In the genomic region with DNA sequence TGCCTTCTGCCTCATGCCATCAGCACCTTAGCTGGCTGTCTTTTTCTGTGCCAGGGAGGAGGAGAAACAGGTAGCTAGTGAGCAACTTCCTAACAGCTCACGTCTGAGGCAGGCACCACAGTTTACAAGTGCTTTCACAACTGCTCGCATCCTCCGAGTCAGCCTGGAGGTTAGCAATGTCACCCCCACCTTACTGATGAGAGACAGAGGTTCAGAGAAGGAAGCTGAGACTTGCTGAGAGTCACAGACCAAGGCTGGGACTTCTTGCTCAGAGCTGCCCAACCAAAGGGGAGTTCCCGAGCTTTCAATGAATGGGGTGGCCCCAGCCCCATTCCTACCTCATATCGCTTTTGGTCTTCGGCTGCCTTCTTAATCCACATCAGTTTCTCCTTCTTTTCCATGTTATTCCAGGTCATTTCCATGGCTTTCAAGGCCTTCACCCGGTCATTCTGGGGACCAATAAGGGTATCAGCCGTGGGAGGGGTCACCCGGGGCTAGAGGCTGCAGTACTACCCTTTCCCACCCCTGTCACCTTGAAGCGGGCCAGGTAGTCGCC, we compare ENCODE assay signal across 9 cellular contexts. TPM values are rescaled to one million over a fixed set of nuclear protein-coding genes. Genes with fewer than 3 reads are reported as not detected.
DNase-seq lines count a peak whose midpoint lies in the region; ATAC-seq and TF ChIP-seq lines count a peak whose summit lies in the region.
"Had no signal": no experiment of that assay in that cellular context is flagged by ENCODE, and none has a peak within 500 bp of the region (broad histone marks: within the 10 kb centered on the region; RNA-seq: fewer than 3 reads in every experiment).

No MANE protein-coding gene starts in this region.

- H3K9me3 Mint-ChIP-seq in Caco-2 (ENCODE audit: unreplicated experiment) = no peaks in the 10 kb centered on the region
- no peaks in the 10 kb centered on the region for H3K9me3 Mint-ChIP-seq in activated T-helper 2 cell treated with anti-CD3 and anti-CD28 coated beads, Interferon-gamma antibody, Interleukin-2, Interleukin-4, amounts not matched to agents 10 μg/mL and 5 μg/mL and 100 μg/mL, durations not matched to agents 14 hours and 24 hours and 36 hours
- no peaks in the 10 kb centered on the region for H3K9me3 Mint-ChIP-seq in natural killer cell treated with Interleukin-12 subunit alpha and Interleukin-12 subunit beta and Interleukin-15 and Interleukin-18, amount 100 ng/mL, for 72 hours

- no peak overlapping the region for H3K27ac Mint-ChIP-seq in Caco-2 (ENCODE audit: unreplicated experiment)
- H3K27ac Mint-ChIP-seq in activated T-helper 2 cell treated with anti-CD3 and anti-CD28 coated beads, Interferon-gamma antibody, Interleukin-2, Interleukin-4, amounts not matched to agents 10 μg/mL and 5 μg/mL and 100 μg/mL, durations not matched to agents 14 hours and 24 hours and 36 hours = peak overlapping the region; percentile 88
- peak overlapping the region; percentile 83 to 88 for H3K27ac Mint-ChIP-seq in natural killer cell treated with Interleukin-12 subunit alpha and Interleukin-12 subunit beta and Interleukin-15 and Interleukin-18, amount 100 ng/mL, for 72 hours

- ATAC-seq in HG03442 (IDR thresholded peaks at IDR 0.05; ENCODE audit: unreplicated experiment) (peak; percentile 29), GM21529 (IDR thresholded peaks at IDR 0.05; ENCODE audit: unreplicated experiment) (no peak)
- peak; percentile 72 to 75 for ATAC-seq in natural killer cell treated with Interleukin-12 subunit alpha and Interleukin-12 subunit beta and Interleukin-15 and Interleukin-18, amount 100 ng/mL, for 72 hours

- TSS peak; percentile 9 for BruUV-seq in Caco-2 (replicated peaks; lab: Mats Ljungman, UMichigan)

- H3K4me1 ChIP-seq in Caco-2 = no peaks in the 10 kb centered on the region

- TF ChIP-seq CTCF in Caco-2 (IDR thresholded peaks at IDR 0.05; ENCODE audit: insufficient read depth in 1 of 2, low read depth in 1 of 2, low read length in 1 of 2, severe bottlenecking in 1 of 2, unreplicated experiment in 1 of 2) = no peak

- POLR2A ChIA-PET in Caco-2 (lab: Charles Lee) = no interaction called here

- CTCF ChIA-PET in Caco-2 (lab: Charles Lee) = interaction anchor here (1.2 kb wide), 2 partner anchors 8 to 12 kb away, joined by 3 to 7 read pairs; no protein-coding TSS in a partner anchor

- H3K27me3 Mint-ChIP-seq in Caco-2 (ENCODE audit: insufficient read depth, unreplicated experiment) = no peaks in the 10 kb centered on the region
- no peaks in the 10 kb centered on the region for H3K27me3 Mint-ChIP-seq in activated T-helper 2 cell treated with anti-CD3 and anti-CD28 coated beads, Interferon-gamma antibody, Interleukin-2, Interleukin-4, amounts not matched to agents 10 μg/mL and 5 μg/mL and 100 μg/mL, durations not matched to agents 14 hours and 24 hours and 36 hours (ENCODE audit: low read depth)
- H3K27me3 Mint-ChIP-seq in natural killer cell treated with Interleukin-12 subunit alpha and Interleukin-12 subunit beta and Interleukin-15 and Interleukin-18, amount 100 ng/mL, for 72 hours = no peaks in the 10 kb centered on the region

- DNase-seq in Caco-2 = no peak
- no peak for DNase-seq in activated T-helper 2 cell treated with anti-CD3 and anti-CD28 coated beads, Interferon-gamma antibody, Interleukin-2, Interleukin-4, amounts not matched to agents 10 μg/mL and 5 μg/mL and 100 μg/mL, durations not matched to agents 14 hours and 24 hours and 36 hours (ENCODE audit: low spot score)
- no peak for DNase-seq in natural killer cell treated with Interleukin-12 subunit alpha and Interleukin-12 subunit beta and Interleukin-15 and Interleukin-18, amount 100 ng/mL, for 72 hours (ENCODE audit: low spot score)
- no peak for DNase-seq in NCI-H748 treated with DMSO at 0.1 percent for 48 hours (lab: John Stamatoyannopoulos, UW)
- DNase-seq in HK-2 (ENCODE audit: unreplicated experiment) = no peak
- DNase-seq in UCSD-AML1 (lab: John Stamatoyannopoulos, UW; ENCODE audit: unreplicated experiment) = no peak

- H3K36me3 ChIP-seq in Caco-2 (ENCODE audit: control insufficient read depth, insufficient read depth, low read length) = peaks cover 5% of the 10 kb centered on the region

- H3K36me3 Mint-ChIP-seq in Caco-2 (ENCODE audit: insufficient read depth, unreplicated experiment) = peaks cover 66% of the 10 kb centered on the region
- H3K36me3 Mint-ChIP-seq in activated T-helper 2 cell treated with anti-CD3 and anti-CD28 coated beads, Interferon-gamma antibody, Interleukin-2, Interleukin-4, amounts not matched to agents 10 μg/mL and 5 μg/mL and 100 μg/mL, durations not matched to agents 14 hours and 24 hours and 36 hours (ENCODE audit: low read depth) = peaks cover 81% of the 10 kb centered on the region
- H3K36me3 Mint-ChIP-seq in natural killer cell treated with Interleukin-12 subunit alpha and Interleukin-12 subunit beta and Interleukin-15 and Interleukin-18, amount 100 ng/mL, for 72 hours = peaks cover 18% of the 10 kb centered on the region

- H3K4me3 ChIP-seq in Caco-2 (ENCODE audit: low read depth, low read length) = no peak overlapping the region

- H3K9me3 ChIP-seq in Caco-2 = no peaks in the 10 kb centered on the region
- H3K9me3 ChIP-seq: thoracic aorta had no signal

- no peaks in the 10 kb centered on the region for H3K4me1 Mint-ChIP-seq in Caco-2 (ENCODE audit: low read depth, unreplicated experiment)
- H3K4me1 Mint-ChIP-seq in activated T-helper 2 cell treated with anti-CD3 and anti-CD28 coated beads, Interferon-gamma antibody, Interleukin-2, Interleukin-4, amounts not matched to agents 10 μg/mL and 5 μg/mL and 100 μg/mL, durations not matched to agents 14 hours and 24 hours and 36 hours (ENCODE audit: low read depth) = peaks cover 19% of the 10 kb centered on the region
- H3K4me1 Mint-ChIP-seq in natural killer cell treated with Interleukin-12 subunit alpha and Interleukin-12 subunit beta and Interleukin-15 and Interleukin-18, amount 100 ng/mL, for 72 hours (ENCODE audit: low read depth in 2 of 2) = peaks cover 30 to 39% of the 10 kb centered on the region in 2 donors

- intact Hi-C loops in Caco-2 (cut with micrococcal nuclease; ENCODE audit: unreplicated experiment) = no loop called here
- intact Hi-C loops in activated T-helper 2 cell treated with anti-CD3 and anti-CD28 coated beads, Interferon-gamma antibody, Interleukin-2, Interleukin-4, amounts not matched to agents 10 μg/mL and 5 μg/mL and 100 μg/mL, durations not matched to agents 14 hours and 24 hours and 36 hours (cut with micrococcal nuclease) = loop anchor here (1.0 kb wide), 4 partner anchors 8 to 121 kb away; a partner anchor contains a TSS

- H3K4me3 Mint-ChIP-seq in Caco-2 (ENCODE audit: unreplicated experiment) = no peak overlapping the region
- peak overlapping the region; percentile 75 for H3K4me3 Mint-ChIP-seq in activated T-helper 2 cell treated with anti-CD3 and anti-CD28 coated beads, Interferon-gamma antibody, Interleukin-2, Interleukin-4, amounts not matched to agents 10 μg/mL and 5 μg/mL and 100 μg/mL, durations not matched to agents 14 hours and 24 hours and 36 hours (ENCODE audit: low read depth)
- H3K4me3 Mint-ChIP-seq in natural killer cell treated with Interleukin-12 subunit alpha and Interleukin-12 subunit beta and Interleukin-15 and Interleukin-18, amount 100 ng/mL, for 72 hours = peak overlapping the region; percentile 87

- H3K27me3 ChIP-seq in Caco-2 (replicated peaks; ENCODE audit: control insufficient read depth, insufficient read depth, low read length) = no peaks in the 10 kb centered on the region

RNA-seq across cellular contexts. Expression of a gene that starts 9.6 kb away (rescaled TPM):
- 66.0 and 74.3 TPM in 2 replicates for total RNA-seq in Caco-2 (2022)
- 177 and 181 TPM in 2 replicates for total RNA-seq in activated T-helper 2 cell treated with anti-CD3 and anti-CD28 coated beads, Interferon-gamma antibody, Interleukin-2, Interleukin-4, amounts not matched to agents 10 μg/mL and 5 μg/mL and 100 μg/mL, durations not matched to agents 14 hours and 24 hours and 36 hours
- 100 to 1,000 TPM; 109 to 201 TPM for total RNA-seq in natural killer cell treated with Interleukin-12 subunit alpha and Interleukin-12 subunit beta and Interleukin-15 and Interleukin-18, amount 100 ng/mL, for 72 hours

RNA-seq across cellular contexts. Expression of a gene that starts 10.2 kb away (rescaled TPM):
- total RNA-seq in Caco-2 (2022) = 91.2 and 92.0 TPM in 2 replicates
- 107 and 113 TPM in 2 replicates for total RNA-seq in activated T-helper 2 cell treated with anti-CD3 and anti-CD28 coated beads, Interferon-gamma antibody, Interleukin-2, Interleukin-4, amounts not matched to agents 10 μg/mL and 5 μg/mL and 100 μg/mL, durations not matched to agents 14 hours and 24 hours and 36 hours
- total RNA-seq in natural killer cell treated with Interleukin-12 subunit alpha and Interleukin-12 subunit beta and Interleukin-15 and Interleukin-18, amount 100 ng/mL, for 72 hours = 100 to 1,000 TPM; 117 to 139 TPM

RNA-seq across cellular contexts. Expression of a gene that starts 23.1 kb away (rescaled TPM):
- 28.4 and 30.3 TPM in 2 replicates for total RNA-seq in Caco-2 (2022)
- 20.4 and 20.9 TPM in 2 replicates for total RNA-seq in activated T-helper 2 cell treated with anti-CD3 and anti-CD28 coated beads, Interferon-gamma antibody, Interleukin-2, Interleukin-4, amounts not matched to agents 10 μg/mL and 5 μg/mL and 100 μg/mL, durations not matched to agents 14 hours and 24 hours and 36 hours
- 10 to 100 TPM; 28.1 to 28.8 TPM for total RNA-seq in natural killer cell treated with Interleukin-12 subunit alpha and Interleukin-12 subunit beta and Interleukin-15 and Interleukin-18, amount 100 ng/mL, for 72 hours

RNA-seq across cellular contexts. Expression of a gene that starts 39.4 kb away (rescaled TPM):
- 0.26 TPM in 1 of 2 replicates, not detected in the other for total RNA-seq in Caco-2 (2022)
- total RNA-seq in activated T-helper 2 cell treated with anti-CD3 and anti-CD28 coated beads, Interferon-gamma antibody, Interleukin-2, Interleukin-4, amounts not matched to agents 10 μg/mL and 5 μg/mL and 100 μg/mL, durations not matched to agents 14 hours and 24 hours and 36 hours = 0.21 and 0.59 TPM in 2 replicates
- total RNA-seq in natural killer cell treated with Interleukin-12 subunit alpha and Interleukin-12 subunit beta and Interleukin-15 and Interleukin-18, amount 100 ng/mL, for 72 hours = under 1 TPM in 1 of 2 donors, not detected in 1; 0.33 TPM

RNA-seq across cellular contexts. Expression of a gene that starts 58.1 kb away (rescaled TPM):
- not detected in 2 replicates for total RNA-seq in Caco-2 (2022)
- total RNA-seq in activated T-helper 2 cell treated with anti-CD3 and anti-CD28 coated beads, Interferon-gamma antibody, Interleukin-2, Interleukin-4, amounts not matched to agents 10 μg/mL and 5 μg/mL and 100 μg/mL, durations not matched to agents 14 hours and 24 hours and 36 hours = not detected in 2 replicates
- not detected for total RNA-seq in natural killer cell treated with Interleukin-12 subunit alpha and Interleukin-12 subunit beta and Interleukin-15 and Interleukin-18, amount 100 ng/mL, for 72 hours
